In the genomic region with DNA sequence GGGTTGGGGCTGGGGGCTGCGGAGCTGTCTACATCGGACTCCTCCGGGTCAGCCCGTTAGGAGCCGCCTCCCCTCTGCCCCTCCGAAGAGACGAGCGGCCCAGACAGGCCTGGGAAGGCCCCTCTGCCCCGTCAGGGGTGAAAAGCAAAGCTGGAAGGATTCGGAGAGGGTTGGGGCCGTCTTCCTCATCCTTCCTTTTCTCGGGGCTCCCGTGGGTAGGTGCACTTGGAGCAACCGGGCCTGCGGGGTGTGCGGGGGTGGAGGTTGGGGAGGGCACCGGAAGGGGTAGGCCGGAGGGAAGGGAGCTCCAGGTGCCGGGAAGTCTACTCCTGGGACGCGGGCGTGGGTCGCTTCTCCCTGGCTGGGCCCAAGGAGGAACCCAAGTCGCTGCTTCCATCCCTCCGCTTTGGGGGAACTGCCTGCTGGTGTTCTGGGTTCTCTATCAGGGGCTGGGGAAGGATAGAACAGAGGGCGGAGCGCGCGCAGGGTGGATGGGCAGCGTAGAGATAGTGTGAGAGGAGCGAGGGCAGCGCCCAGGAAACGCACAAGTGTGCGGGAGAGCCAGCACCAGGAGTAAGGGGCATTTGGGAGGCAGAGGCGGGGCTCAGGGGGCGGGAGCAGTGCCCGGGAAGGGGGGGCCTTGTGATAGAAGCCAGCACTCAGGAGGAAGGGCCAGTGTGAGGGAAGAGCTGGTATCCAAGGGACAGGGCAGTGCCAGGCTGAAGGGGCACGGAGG, we compare ENCODE assay signal across 8 cellular contexts. TPM values are rescaled to one million over a fixed set of nuclear protein-coding genes. Genes with fewer than 3 reads are reported as not detected.
DNase-seq lines count a peak whose midpoint lies in the region; ATAC-seq and TF ChIP-seq lines count a peak whose summit lies in the region.

No MANE protein-coding gene starts in this region.

- DNase-seq in DMS114 treated with DMSO at 0.1 percent for 48 hours (lab: John Stamatoyannopoulos, UW; ENCODE audit: unreplicated experiment), result peak; percentile 53
- peak; percentile 54 for DNase-seq in GM23338 (ENCODE audit: low spot score)
- DNase-seq in NCI-H2029 (lab: John Stamatoyannopoulos, UW), result peak; percentile 68
- peak; percentile 62 for DNase-seq in activated CD4-positive, CD25-positive, alpha-beta regulatory T cell treated with anti-CD3 and anti-CD28 coated beads, Interleukin-2, amount 50 U/mL, for 72 hours
- peak; percentile 81 for DNase-seq in lower lobe of right lung
- DNase-seq in stimulated activated CD8-positive, alpha-beta memory T cell treated with anti-CD3 and anti-CD28 coated beads, Interleukin-12 subunit alpha, Interleukin-12 subunit beta, amount 100 ng/mL, for 1 hour (ENCODE audit: low read depth), result peak; percentile 10

- peaks cover 19% of the 10 kb centered on the region for H3K4me1 ChIP-seq in GM23338 (ENCODE audit: insufficient read depth)
- H3K4me1 ChIP-seq in lower lobe of right lung, result peaks cover 23% of the 10 kb centered on the region

- H3K9me3 ChIP-seq in lower lobe of right lung, result no peaks in the 10 kb centered on the region

- peaks cover 11% of the 10 kb centered on the region for H3K36me3 ChIP-seq in GM23338 (ENCODE audit: insufficient read depth)
- peaks cover 27% of the 10 kb centered on the region for H3K36me3 ChIP-seq in lower lobe of right lung

- peak; percentile 18 for ATAC-seq in GM23338
- peak; percentile 52 to 64 for ATAC-seq in lower lobe of right lung
- ATAC-seq in GM18873 (IDR thresholded peaks at IDR 0.05; ENCODE audit: low FRiP score, unreplicated experiment), result no peak

- peaks cover 22% of the 10 kb centered on the region for H3K27me3 Mint-ChIP-seq in GM23338 (ENCODE audit: insufficient read depth, low read depth, poor library complexity)
- peaks cover 21% of the 10 kb centered on the region for H3K27me3 Mint-ChIP-seq in dendritic cell treated with granulocyte-macrophage colony-stimulating factor and Interleukin-4, amounts not matched to agents 40 ng/mL and 50 ng/mL, for 4 days

- H3K27me3 ChIP-seq in GM23338 (ENCODE audit: insufficient read depth) (peaks cover 14% of the 10 kb centered on the region), lower lobe of right lung (ENCODE audit: low read depth) (no peaks in the 10 kb centered on the region)

- H3K4me1 Mint-ChIP-seq in GM23338, result peaks cover 25% of the 10 kb centered on the region
- peaks cover 42% of the 10 kb centered on the region for H3K4me1 Mint-ChIP-seq in dendritic cell treated with granulocyte-macrophage colony-stimulating factor and Interleukin-4, amounts not matched to agents 40 ng/mL and 50 ng/mL, for 4 days (ENCODE audit: low read depth)

- H3K4me3 ChIP-seq in GM23338, result peak overlapping the region; percentile 82
- peak overlapping the region; percentile 98 for H3K4me3 ChIP-seq in lower lobe of right lung

- H3F3A ChIP-seq in GM23338 (replicated peaks; ENCODE audit: low read depth), result peaks cover 3% of the 10 kb centered on the region; the same call in 1 of the 2 replicates

- H3K4me3 Mint-ChIP-seq in GM23338, result peak overlapping the region; percentile 99
- peak overlapping the region; percentile 86 for H3K4me3 Mint-ChIP-seq in dendritic cell treated with granulocyte-macrophage colony-stimulating factor and Interleukin-4, amounts not matched to agents 40 ng/mL and 50 ng/mL, for 4 days

- peaks cover 26% of the 10 kb centered on the region for H3K79me2 ChIP-seq in GM23338 (replicated peaks; ENCODE audit: insufficient read depth)

- peaks cover 36% of the 10 kb centered on the region for H3K36me3 Mint-ChIP-seq in GM23338 (ENCODE audit: low read depth)
- H3K36me3 Mint-ChIP-seq in dendritic cell treated with granulocyte-macrophage colony-stimulating factor and Interleukin-4, amounts not matched to agents 40 ng/mL and 50 ng/mL, for 4 days (ENCODE audit: low read depth), result peaks cover 42% of the 10 kb centered on the region

- H3K27ac Mint-ChIP-seq in GM23338, result peak overlapping the region; percentile 90
- H3K27ac Mint-ChIP-seq in dendritic cell treated with granulocyte-macrophage colony-stimulating factor and Interleukin-4, amounts not matched to agents 40 ng/mL and 50 ng/mL, for 4 days, result peak overlapping the region; percentile 90

- H3K9me3 Mint-ChIP-seq in GM23338, result peaks cover 2% of the 10 kb centered on the region; the same call in 1 of the 3 replicates
- H3K9me3 Mint-ChIP-seq in dendritic cell treated with granulocyte-macrophage colony-stimulating factor and Interleukin-4, amounts not matched to agents 40 ng/mL and 50 ng/mL, for 4 days, result no peaks in the 10 kb centered on the region

- H4K20me1 ChIP-seq in GM23338 (replicated peaks; ENCODE audit: insufficient read depth), result peaks cover 3% of the 10 kb centered on the region; the same call in 1 of the 2 replicates

- intact Hi-C loops in dendritic cell treated with granulocyte-macrophage colony-stimulating factor and Interleukin-4, amounts not matched to agents 40 ng/mL and 50 ng/mL, for 4 days (cut with micrococcal nuclease), result loop anchor here (2.0 kb wide), 2 partner anchors 63 to 163 kb away; a partner anchor contains a TSS
- intact Hi-C loops in lower lobe of right lung (cut with DNase I), result no loop called here

- no peak for TF ChIP-seq CTCF in GM23338 (conservative IDR thresholded peaks at IDR 0.05; ENCODE audit: low read depth in 2 of 2)
- no peak for TF ChIP-seq CTCF in lower lobe of right lung (IDR thresholded peaks at IDR 0.05)

- peak overlapping the region; percentile 88 for H3K27ac ChIP-seq in GM23338 (ENCODE audit: low read depth)
- H3K27ac ChIP-seq in lower lobe of right lung, result peak overlapping the region; percentile 97

- peak overlapping the region; percentile 43; the same call in 1 of the 2 replicates for H2AFZ ChIP-seq in GM23338

- peak overlapping the region; percentile 96 for H3K4me2 ChIP-seq in GM23338

- no peaks in the 10 kb centered on the region for H3K9me2 ChIP-seq in GM23338 (ENCODE audit: insufficient read depth)

TF ChIP-seq in GM23338, 12 proteins besides CTCF, POLR2A, EP300 and RAD21 (continues in another document):
- TF ChIP-seq NANOG (IDR thresholded peaks at IDR 0.05; ENCODE audit: borderline replicate concordance), result no peak

RNA-seq across cellular contexts. Expression of a gene that starts 0.6 kb away (rescaled TPM):
- total RNA-seq in GM23338 (2014; rRNA removed; shearing (Covaris generic)), result 182 and 199 TPM in 2 replicates
- 190 and 205 TPM in 2 replicates for polyA plus RNA-seq in GM23338 (2016; fragmentation: Nextera tagmentation; extraction: Ambion mirVana)
- 53.3 TPM for total RNA-seq in lower lobe of right lung

RNA-seq across cellular contexts. Expression of a gene that starts 0.7 kb away (rescaled TPM):
- total RNA-seq in GM23338 (2014; rRNA removed; shearing (Covaris generic)), result 9.2 and 10.7 TPM in 2 replicates
- polyA plus RNA-seq in GM23338 (2016; fragmentation: Nextera tagmentation; extraction: Ambion mirVana), result 5.4 and 7.0 TPM in 2 replicates
- 4.4 TPM for total RNA-seq in lower lobe of right lung

RNA-seq across cellular contexts. Expression of a gene that starts 15.9 kb away (rescaled TPM):
- total RNA-seq in GM23338 (2014; rRNA removed; shearing (Covaris generic)), result 0.14 and 0.97 TPM in 2 replicates
- polyA plus RNA-seq in GM23338 (2016; fragmentation: Nextera tagmentation; extraction: Ambion mirVana), result 0.47 and 1.9 TPM in 2 replicates
- 0.24 TPM for total RNA-seq in lower lobe of right lung

RNA-seq across cellular contexts. Expression of a gene that starts 17.8 kb away (rescaled TPM):
- total RNA-seq in GM23338 (2014; rRNA removed; shearing (Covaris generic)), result 0.66 and 1.1 TPM in 2 replicates
- 0.23 and 0.34 TPM in 2 replicates for polyA plus RNA-seq in GM23338 (2016; fragmentation: Nextera tagmentation; extraction: Ambion mirVana)
- 4.1 TPM for total RNA-seq in lower lobe of right lung

RNA-seq across cellular contexts. Expression of a gene that starts 24.7 kb away (rescaled TPM):
- 14.8 and 31.8 TPM in 2 replicates for total RNA-seq in GM23338 (2014; rRNA removed; shearing (Covaris generic))
- polyA plus RNA-seq in GM23338 (2016; fragmentation: Nextera tagmentation; extraction: Ambion mirVana), result 6.7 and 9.6 TPM in 2 replicates
- total RNA-seq in lower lobe of right lung, result 17.0 TPM

Comparison
In these comparisons a context has a peak if more than half of its experiments do, and no peak if none do; other contexts are left out.
1. DNase-seq: peak in every context shown above with its lines; median percentile 81 in lower lobe of right lung; 68 in NCI-H2029; 62 in activated CD4-positive, CD25-positive, alpha-beta regulatory T cell treated with anti-CD3 and anti-CD28 coated beads, Interleukin-2, amount 50 U/mL, for 72 hours; 54 in GM23338; 53 in DMS114 treated with DMSO at 0.1 percent for 48 hours; 10 in stimulated activated CD8-positive, alpha-beta memory T cell treated with anti-CD3 and anti-CD28 coated beads, Interleukin-12 subunit alpha, Interleukin-12 subunit beta, amount 100 ng/mL, for 1 hour.